Comparison of ENCODE assay signal across 9 cellular contexts in the genomic region with DNA sequence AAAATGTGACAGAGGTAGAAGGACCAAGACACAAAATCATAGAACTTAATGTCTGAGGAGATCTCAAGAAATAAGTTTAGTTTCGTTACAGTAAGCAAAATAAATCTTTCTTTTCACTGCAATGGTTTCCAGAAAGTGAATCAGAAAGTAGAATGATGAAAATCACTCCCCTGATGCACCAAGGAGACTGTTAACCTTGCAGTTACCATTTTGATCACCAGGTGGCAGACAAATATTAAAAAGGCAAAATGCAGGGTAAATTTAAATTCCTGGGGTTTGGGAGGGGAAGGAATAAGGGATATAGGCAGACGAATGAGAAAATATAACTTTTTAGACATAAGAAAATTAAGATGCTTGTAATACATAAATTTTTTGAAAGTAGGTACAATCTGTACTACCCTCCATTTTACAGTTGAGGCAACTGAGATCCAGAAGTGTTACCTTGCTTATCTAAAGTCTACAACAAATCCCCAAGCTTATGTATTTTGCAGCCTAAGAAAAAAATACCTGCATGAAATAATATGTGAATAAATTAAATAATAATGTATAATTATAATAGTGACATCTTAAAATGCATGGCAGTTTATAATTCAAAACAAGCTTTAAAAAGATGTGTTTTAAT.
DNase-seq lines count a peak whose midpoint lies in the region; ATAC-seq, FAIRE-seq and TF ChIP-seq lines count a peak whose summit lies in the region.
"Had no signal": no experiment of that assay in that cellular context is flagged by ENCODE, and none has a peak within 500 bp of the region (broad histone marks: within the 10 kb centered on the region; RNA-seq: fewer than 3 reads in every experiment).

No MANE protein-coding gene starts in this region.

- no peak overlapping the region for H2AFZ ChIP-seq in DND-41 (ENCODE audit: low read depth, low read length)
- H2AFZ ChIP-seq in KMS-11 (ENCODE audit: low read depth) = no peak overlapping the region

- 3% methylated on average over 2 of the region's 2 CpGs for WGBS in A549 (ENCODE audit: missing lambda C conversion rate)

- H3K79me2 ChIP-seq in DND-41 (ENCODE audit: insufficient read depth, low read length) (no peaks in the 10 kb centered on the region), KMS-11 (ENCODE audit: insufficient read depth, low read depth) (no peaks in the 10 kb centered on the region)

- no peak overlapping the region for H3K4me2 ChIP-seq in A549
- no peak overlapping the region for H3K4me2 ChIP-seq in DND-41 (ENCODE audit: insufficient read depth, low read length)
- H3K4me2 ChIP-seq in KMS-11 = no peak overlapping the region

- ATAC-seq in A549 (peak; percentile 65 to 72; a peak in 4 of 6 replicates), DND-41 (ENCODE audit: insufficient read depth, low read depth) (peak; percentile 70), GM21737 (IDR thresholded peaks at IDR 0.05; ENCODE audit: unreplicated experiment) (peak; percentile 54), sciatic nerve (no peak)
- ATAC-seq: T-cell had no signal

- H3K4me3 ChIP-seq in A549 = no peak overlapping the region
- H3K4me3 ChIP-seq in DND-41 (ENCODE audit: low read depth in 1 of 2, low read length in 2 of 2) = no peak overlapping the region
- no peak overlapping the region for H3K4me3 ChIP-seq in KMS-11 (IDR thresholded peaks at IDR 0.05; ENCODE audit: insufficient read depth, low read depth, low read length)

- TF ChIP-seq EP300 in A549 (IDR thresholded peaks at IDR 0.05) = no peak

- H3K27ac ChIP-seq in A549 (no peak overlapping the region), DND-41 (ENCODE audit: low read length) (no peak overlapping the region), KMS-11 (no peak overlapping the region)

- POLR2A ChIA-PET in A549 (lab: Yijun Ruan, JAX) = no interaction called here

- intact Hi-C loops in sciatic nerve (cut with DNase I) = no loop called here

- H3K27me3 ChIP-seq in DND-41 (ENCODE audit: insufficient read depth, low read length, poor library complexity) (no peaks in the 10 kb centered on the region), KMS-11 (ENCODE audit: insufficient read depth, low read depth) (no peaks in the 10 kb centered on the region)

- CTCF ChIA-PET in A549 (lab: Yijun Ruan, JAX) = interaction anchor here (0.6 to 2.0 kb wide), 8 partner anchors 8 to 1168 kb away, joined by 3 to 11 read pairs (median 3); no protein-coding TSS in a partner anchor

- H3K9ac ChIP-seq in DND-41 (ENCODE audit: low read depth, low read length) (no peak overlapping the region), KMS-11 (no peak overlapping the region)

- H4K20me1 ChIP-seq in DND-41 (ENCODE audit: insufficient read depth, low read length) (no peaks in the 10 kb centered on the region), KMS-11 (ENCODE audit: insufficient read depth) (no peaks in the 10 kb centered on the region)

- FAIRE-seq in A549 (lab: Jason Lieb, UNC) = peak; percentile 82
- peak; percentile 91 for FAIRE-seq in TTC549 (lab: Jason Lieb, UNC)

- H3K36me3 ChIP-seq in DND-41 (ENCODE audit: insufficient read depth, low read length) = no peaks in the 10 kb centered on the region; the same call in 1 of the 2 replicates
- H3K36me3 ChIP-seq in KMS-11 (ENCODE audit: insufficient read depth) = no peaks in the 10 kb centered on the region

- TF ChIP-seq CTCF in A549 (IDR thresholded peaks at IDR 0.05) (peak; percentile 75), DND-41 (IDR thresholded peaks at IDR 0.05; ENCODE audit: borderline replicate concordance, extremely low read depth, low read length, poor library complexity, severe bottlenecking) (peak; percentile 87), KMS-11 (conservative IDR thresholded peaks at IDR 0.05; ENCODE audit: low read depth, low read length) (peak; percentile 95)

- H3K9me3 ChIP-seq in A549 = no peaks in the 10 kb centered on the region
- no peaks in the 10 kb centered on the region for H3K9me3 ChIP-seq in DND-41 (ENCODE audit: insufficient read depth, low read length, severe bottlenecking)

- TF ChIP-seq RAD21 in A549 (conservative IDR thresholded peaks at IDR 0.05 in 1 of 2, IDR thresholded peaks at IDR 0.05 in 1 of 2) = peak; percentile 54 to 61; a peak in 4 of 5 replicates

- peak; percentile 25 to 26 for DNase-seq in A549 (ENCODE audit: low read depth in 1 of 2, low spot score in 1 of 2)
- peak; percentile 31 for DNase-seq in DND-41
- DNase-seq in glomerular endothelial cell (ENCODE audit: extremely low read depth, low read depth, low spot score) = peak; percentile 10
- peak; percentile 25 for DNase-seq in stromal cell of bone marrow (ENCODE audit: low read depth)
- no peak for DNase-seq in sciatic nerve (ENCODE audit: low spot score)

- no peaks in the 10 kb centered on the region for H3K4me1 ChIP-seq in A549
- no peaks in the 10 kb centered on the region for H3K4me1 ChIP-seq in DND-41 (ENCODE audit: insufficient read depth, low read length)
- H3K4me1 ChIP-seq in KMS-11 (ENCODE audit: low read depth, poor library complexity, severe bottlenecking) = peaks cover 8% of the 10 kb centered on the region

- TF ChIP-seq POLR2A in A549 (IDR thresholded peaks at IDR 0.05; ENCODE audit: low read length) = no peak

TF ChIP-seq in A549, 52 proteins besides CTCF, POLR2A, EP300 and RAD21:
- TF ChIP-seq SMC3 (IDR thresholded peaks at IDR 0.05) (peak; percentile 69), CHD4 (IDR thresholded peaks at IDR 0.05; ENCODE audit: borderline replicate concordance) (no peak)
TF ChIP-seq in A549: peak in this region for 1.
